21 cellular contexts compared by ENCODE assay signal in the genomic region with DNA sequence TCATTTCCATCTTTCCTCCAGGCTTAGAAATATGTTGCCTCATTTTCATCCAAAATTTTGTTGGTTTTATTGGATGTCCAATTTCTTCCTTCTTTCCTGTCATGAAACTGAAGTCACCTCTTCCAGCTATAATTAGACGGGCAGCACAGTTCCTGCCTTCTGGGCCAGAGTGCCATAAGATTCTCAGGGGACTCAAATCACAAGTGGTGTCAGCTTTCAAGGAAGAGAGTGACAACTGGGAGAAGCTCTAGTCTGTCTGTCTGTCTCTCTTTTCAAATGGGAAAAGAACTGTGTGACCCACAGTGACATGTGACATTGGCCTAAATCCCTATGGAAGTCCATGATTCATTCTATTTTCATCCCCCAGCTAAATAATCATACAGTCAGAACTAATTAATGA.
DNase-seq lines count a peak whose midpoint lies in the region; ATAC-seq and TF ChIP-seq lines count a peak whose summit lies in the region.
"Had no signal": no experiment of that assay in that cellular context is flagged by ENCODE, and none has a peak within 500 bp of the region (broad histone marks: within the 10 kb centered on the region; RNA-seq: fewer than 3 reads in every experiment).

No MANE protein-coding gene starts in this region.

- H2AFZ ChIP-seq in mesenchymal stem cell (ENCODE audit: low read depth, low read length): no peak overlapping the region

- peak overlapping the region; percentile 86 for H3K27ac Mint-ChIP-seq in nephron progenitor cell

- no peaks in the 10 kb centered on the region for H3K27me3 ChIP-seq in left ventricle myocardium inferior (ENCODE audit: low read depth)
- H3K27me3 ChIP-seq in skeletal muscle tissue (ENCODE audit: control insufficient read depth in 3 of 3, insufficient read depth in 3 of 3, low read length in 3 of 3): no peaks in the 10 kb centered on the region
- H3K27me3 ChIP-seq in mesenchymal stem cell (ENCODE audit: control insufficient read depth in 1 of 2, insufficient read depth in 1 of 2, low read length in 2 of 2): no peaks in the 10 kb centered on the region

- H3K27me3 Mint-ChIP-seq in nephron progenitor cell (ENCODE audit: low read depth, poor library complexity): no peaks in the 10 kb centered on the region

- no peak overlapping the region for H2AK5ac ChIP-seq in mesenchymal stem cell (ENCODE audit: low read length, severe bottlenecking)

- TF ChIP-seq CTCF in left ventricle myocardium inferior (IDR thresholded peaks at IDR 0.05; ENCODE audit: borderline replicate concordance): no peak
- TF ChIP-seq CTCF in nephron progenitor cell (IDR thresholded peaks at IDR 0.05): no peak

- no peak overlapping the region for H2BK120ac ChIP-seq in mesenchymal stem cell (ENCODE audit: low read depth, low read length)

- H4K91ac ChIP-seq in mesenchymal stem cell (ENCODE audit: low read length): no peak overlapping the region

- peaks cover 85% of the 10 kb centered on the region for H3K4me1 Mint-ChIP-seq in nephron progenitor cell

- H3K4ac ChIP-seq in mesenchymal stem cell (ENCODE audit: low read depth in 1 of 2, low read length in 2 of 2): no peak overlapping the region

- H3K4me3 Mint-ChIP-seq in nephron progenitor cell: peak overlapping the region; percentile 14

- H3K4me3 ChIP-seq in left ventricle myocardium inferior (no peak overlapping the region), skeletal muscle tissue (ENCODE audit: low read length in 3 of 3) (no peak overlapping the region), mesenchymal stem cell (ENCODE audit: insufficient read depth in 1 of 2, low read depth in 1 of 2, low read length in 2 of 2) (no peak overlapping the region)

- intact Hi-C loops in Right ventricle myocardium superior (cut with DNase I) (no loop called here), cardiac septum (cut with DNase I) (no loop called here), left ventricle myocardium inferior (cut with micrococcal nuclease) (no loop called here)

- H2BK15ac ChIP-seq in mesenchymal stem cell (ENCODE audit: low read depth, poor library complexity, severe bottlenecking): no peak overlapping the region

- H3K27ac ChIP-seq in left ventricle myocardium inferior (replicated peaks): peak overlapping the region; percentile 38
- H3K27ac ChIP-seq in skeletal muscle tissue (ENCODE audit: low read depth, low read length): peak overlapping the region; percentile 55
- no peak overlapping the region for H3K27ac ChIP-seq in mesenchymal stem cell (ENCODE audit: low read length, poor library complexity, severe bottlenecking)
- H3K27ac ChIP-seq: RWPE1 had no signal

- H3K9me3 Mint-ChIP-seq in nephron progenitor cell: peaks cover 21% of the 10 kb centered on the region

- H3K14ac ChIP-seq in mesenchymal stem cell (ENCODE audit: low read length in 2 of 2): no peak overlapping the region

- H3K36me3 ChIP-seq in left ventricle myocardium inferior: peaks cover 3% of the 10 kb centered on the region
- H3K36me3 ChIP-seq in skeletal muscle tissue (ENCODE audit: control insufficient read depth in 3 of 3, insufficient read depth in 3 of 3, low read length in 3 of 3): peaks cover 0 to 3% (median 2%) of the 10 kb centered on the region in 3 donors
- peaks cover 5 to 12% of the 10 kb centered on the region in 2 experiments for H3K36me3 ChIP-seq in mesenchymal stem cell (ENCODE audit: control insufficient read depth in 1 of 2, insufficient read depth in 2 of 2, low read depth in 1 of 2, low read length in 2 of 2)

- H4K8ac ChIP-seq in mesenchymal stem cell (ENCODE audit: low read length): no peak overlapping the region

- no peak overlapping the region for H2BK5ac ChIP-seq in mesenchymal stem cell (ENCODE audit: low read depth, low read length, poor library complexity, severe bottlenecking)

- peak; percentile 77 for ATAC-seq in Right ventricle myocardium superior (ENCODE audit: poor library complexity)
- ATAC-seq in GM21717 (IDR thresholded peaks at IDR 0.05; ENCODE audit: unreplicated experiment): no peak

- DNase-seq in Right ventricle myocardium superior (no peak), cardiac septum (ENCODE audit: low spot score) (no peak), left ventricle myocardium inferior (no peak), nephron progenitor cell (no peak), nucleus accumbens (lab: John Stamatoyannopoulos, UW) (no peak), mesenchymal stem cell (no peak)
- DNase-seq: AML-193; GOT3; HCEC 1CT; KBM-7; MM.1S; NCI-H1048; NCI-H1417 treated with DMSO at 0.1 percent for 48 hours; NCI-H187; NCI-H2227 treated with DMSO at 0.1 percent for 48 hours; NCI-H510A; NCI-H774; NK-92 treated with Interleukin-12 subunit alpha and Interleukin-12 subunit beta, amount 100 ng/mL, for 24 hours had no signal

- WGBS in mesenchymal stem cell: 75% methylated on average over 1 of the region's 1 CpG

- H3K79me1 ChIP-seq in mesenchymal stem cell (replicated peaks; ENCODE audit: low read length, poor library complexity, severe bottlenecking): peaks cover 42% of the 10 kb centered on the region

- no peak overlapping the region for H3K4me2 ChIP-seq in mesenchymal stem cell (ENCODE audit: low read length, poor library complexity, severe bottlenecking)

- H3K18ac ChIP-seq in mesenchymal stem cell (ENCODE audit: low read depth in 1 of 2, low read length in 2 of 2): no peak overlapping the region

- H3K4me1 ChIP-seq in left ventricle myocardium inferior: peaks cover 26% of the 10 kb centered on the region
- peaks cover 4 to 35% (median 16%) of the 10 kb centered on the region in 3 donors for H3K4me1 ChIP-seq in skeletal muscle tissue (ENCODE audit: control insufficient read depth in 3 of 3, insufficient read depth in 3 of 3, low read length in 3 of 3)
- no peaks in the 10 kb centered on the region for H3K4me1 ChIP-seq in mesenchymal stem cell (ENCODE audit: control insufficient read depth, insufficient read depth, low read depth, low read length)

- peaks cover 17% of the 10 kb centered on the region for H3K36me3 Mint-ChIP-seq in nephron progenitor cell (ENCODE audit: low read depth)

- H3K9me3 ChIP-seq in left ventricle myocardium inferior (replicated peaks) (no peaks in the 10 kb centered on the region), skeletal muscle tissue (ENCODE audit: control insufficient read depth in 3 of 3, low read length in 3 of 3) (no peaks in the 10 kb centered on the region), mesenchymal stem cell (ENCODE audit: control insufficient read depth, low read length) (no peaks in the 10 kb centered on the region)

- H3K9ac ChIP-seq in skeletal muscle tissue (ENCODE audit: low read depth in 1 of 3, low read length in 3 of 3) (no peak overlapping the region), mesenchymal stem cell (ENCODE audit: low read length) (no peak overlapping the region)

- no peak overlapping the region for H2BK12ac ChIP-seq in mesenchymal stem cell (ENCODE audit: low read length in 2 of 2)

- no peak overlapping the region for H3K23ac ChIP-seq in mesenchymal stem cell (ENCODE audit: low read length in 2 of 2)
